8 cellular contexts compared by ENCODE assay signal in the genomic region with DNA sequence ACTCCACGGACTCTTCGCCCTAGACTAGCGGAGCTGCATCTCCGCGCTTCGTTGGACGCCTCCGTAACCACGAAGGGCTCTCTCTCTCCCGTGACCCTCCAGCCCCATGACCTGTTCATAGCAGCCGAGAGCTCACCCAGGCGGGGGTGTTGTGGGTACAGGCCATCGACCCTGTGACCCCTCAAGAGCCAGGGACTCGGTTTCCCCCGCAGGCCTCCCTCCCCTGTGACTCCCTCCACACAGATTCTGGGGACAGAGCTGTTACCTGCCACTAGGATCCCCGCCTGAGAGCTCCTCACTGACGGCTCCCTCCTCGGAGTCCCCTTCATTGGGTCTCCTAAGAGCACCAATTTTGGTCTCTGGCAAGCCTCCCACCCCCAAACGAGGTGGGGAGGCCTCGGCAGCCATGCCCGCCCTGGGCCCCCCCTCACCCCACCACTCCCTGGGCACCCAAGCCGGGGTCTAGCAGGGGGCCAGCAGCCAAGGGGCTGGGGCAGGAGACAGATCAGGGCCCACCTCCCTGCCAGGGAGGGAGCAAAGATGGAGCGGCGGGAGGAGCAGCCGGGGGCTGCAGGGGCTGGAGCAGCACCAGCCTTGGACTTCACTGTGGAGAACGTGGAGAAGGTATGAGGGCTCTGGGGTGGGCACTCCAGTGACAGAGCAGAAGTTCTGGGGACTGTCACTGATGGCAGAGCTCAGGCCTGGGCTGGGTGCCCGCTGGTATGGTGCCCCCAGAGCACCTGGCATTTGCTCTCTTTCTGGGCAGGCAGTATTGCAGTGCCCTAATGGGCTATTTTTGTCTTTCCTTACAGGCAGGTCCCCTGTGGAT. TPM values are rescaled to one million over a fixed set of nuclear protein-coding genes. Genes with fewer than 3 reads are reported as not detected.
DNase-seq lines count a peak whose midpoint lies in the region; ATAC-seq and TF ChIP-seq lines count a peak whose summit lies in the region.

No MANE protein-coding gene starts in this region.

- H3K27me3 ChIP-seq in colonic mucosa (no peaks in the 10 kb centered on the region), mucosa of rectum (ENCODE audit: control insufficient read depth in 2 of 2, insufficient read depth in 2 of 2, low read length in 2 of 2) (no peaks in the 10 kb centered on the region)

- H3K9ac ChIP-seq in colonic mucosa (ENCODE audit: low read depth in 2 of 2, low read length in 2 of 2): peak overlapping the region; percentile 93 to 94
- H3K9ac ChIP-seq in mucosa of rectum (ENCODE audit: low read depth in 1 of 2, low read length in 2 of 2): peak overlapping the region; percentile 81 to 89

- ATAC-seq in GM21360 (IDR thresholded peaks at IDR 0.05; ENCODE audit: unreplicated experiment) (peak; percentile 21), HG03439 (IDR thresholded peaks at IDR 0.05; ENCODE audit: unreplicated experiment) (no peak)

- DNase-seq in NB4 (ENCODE audit: low read depth) (no peak), colonic mucosa (no peak), retina (no peak), SKM-1 treated with dmso at 0.1 percent for 144 hours (lab: John Stamatoyannopoulos, UW; ENCODE audit: unreplicated experiment) (no peak), mesenteric fat pad (ENCODE audit: low spot score) (no peak)

- peak overlapping the region; percentile 91 for H3K27ac ChIP-seq in colonic mucosa
- H3K27ac ChIP-seq in mucosa of rectum (ENCODE audit: low read depth in 2 of 2, low read length in 2 of 2): peak overlapping the region; percentile 94 to 95

- TF ChIP-seq POLR2A in NB4 (IDR thresholded peaks at IDR 0.05; ENCODE audit: extremely low read depth, insufficient read length): no peak

- peak overlapping the region; percentile 85 for H3K4me3 ChIP-seq in NB4 (ENCODE audit: low read depth, low read length)
- peak overlapping the region; percentile 91 for H3K4me3 ChIP-seq in colonic mucosa
- H3K4me3 ChIP-seq in mucosa of rectum (ENCODE audit: low read length in 2 of 2): peak overlapping the region; percentile 85 to 94

- intact Hi-C loops in colonic mucosa (cut with DNase I): no loop called here

- H3K9me3 ChIP-seq in colonic mucosa (no peaks in the 10 kb centered on the region), mucosa of rectum (ENCODE audit: control insufficient read depth in 2 of 2, low read length in 2 of 2) (no peaks in the 10 kb centered on the region)

- H3K4me1 ChIP-seq in colonic mucosa (peaks cover 14% of the 10 kb centered on the region), mucosa of rectum (ENCODE audit: control insufficient read depth in 2 of 2, insufficient read depth in 2 of 2, low read length in 2 of 2) (peaks cover 21% of the 10 kb centered on the region in 2 donors)

- H3K36me3 ChIP-seq in colonic mucosa (no peaks in the 10 kb centered on the region), mucosa of rectum (ENCODE audit: control insufficient read depth in 2 of 2, insufficient read depth in 2 of 2, low read length in 2 of 2) (peaks cover 5 to 10% of the 10 kb centered on the region in 2 donors)

- no peak for TF ChIP-seq CTCF in NB4 (IDR thresholded peaks at IDR 0.05; ENCODE audit: low read depth, low read length)
- no peak for TF ChIP-seq CTCF in colonic mucosa (IDR thresholded peaks at IDR 0.05)

RNA-seq across cellular contexts. Expression of a gene that starts 0.5 kb away (rescaled TPM):
- total RNA-seq in colonic mucosa (10 to 100 TPM; 17.3 to 27.9 TPM), mesenteric fat pad (26.1 TPM)

RNA-seq across cellular contexts. Expression of a gene that starts 13.7 kb away (rescaled TPM):
- total RNA-seq in colonic mucosa (1 to 10 TPM; 5.1 to 8.3 TPM), mesenteric fat pad (0.39 TPM)

RNA-seq across cellular contexts. Expression of a gene that starts 22.5 kb away (rescaled TPM):
- total RNA-seq in colonic mucosa (10 to 100 TPM; 11.5 to 43.1 TPM), mesenteric fat pad (23.2 TPM)

RNA-seq across cellular contexts. Expression of a gene that starts 27.5 kb away (rescaled TPM):
- 100 to 1,000 TPM; 183 to 270 TPM for total RNA-seq in colonic mucosa
- total RNA-seq in mesenteric fat pad: 133 TPM

RNA-seq across cellular contexts. Expression of a gene that starts 31.7 kb away (rescaled TPM):
- total RNA-seq in colonic mucosa: 10 to 100 TPM; 26.6 to 38.5 TPM
- total RNA-seq in mesenteric fat pad: 66.3 TPM
